In genomic region chr10:73969224-73969811, GRCh38 we compare ENCODE assay signal across 19 cellular contexts. TPM values are rescaled to one million over a fixed set of nuclear protein-coding genes. Genes with fewer than 3 reads are reported as not detected.
DNase-seq lines count a peak whose midpoint lies in the region; ATAC-seq and TF ChIP-seq lines count a peak whose summit lies in the region.
"Had no signal": no experiment of that assay in that cellular context is flagged by ENCODE, and none has a peak within 500 bp of the region (broad histone marks: within the 10 kb centered on the region; RNA-seq: fewer than 3 reads in every experiment).

No MANE protein-coding gene starts in this region.

- H3K9me3 ChIP-seq in breast epithelium (no peaks in the 10 kb centered on the region), mammary epithelial cell (replicated peaks; ENCODE audit: insufficient read depth, low read length) (no peaks in the 10 kb centered on the region), muscle layer of colon (ENCODE audit: low read length) (no peaks in the 10 kb centered on the region), tibial nerve (no peaks in the 10 kb centered on the region)
- H3K9me3 ChIP-seq: A549, psoas muscle, upper lobe of left lung had no signal

- dilution Hi-C loops in mammary epithelial cell (cut with HindIII; ENCODE audit: low sequenced_read_pairs), result loop anchor here (5.0 kb wide), 3 partner anchors 43 to 103 kb away; no protein-coding TSS in a partner anchor

- DNase-seq in MCF 10A (ENCODE audit: unreplicated experiment) (peak; percentile 89), breast epithelium (ENCODE audit: low spot score in 2 of 2) (no peak), mammary epithelial cell (peak; percentile 38), tibial nerve (ENCODE audit: low spot score in 2 of 2) (no peak)
- DNase-seq: caudate nucleus, GDM1, glutamatergic neuron, kidney glomerular epithelial cell, NCI-H1417 treated with DMSO at 0.1 percent for 48 hours, psoas muscle, T-helper 1 cell had no signal

- H2AFZ ChIP-seq in mammary epithelial cell (ENCODE audit: low read depth, low read length), result peak overlapping the region; percentile 42

- no peak overlapping the region for H3K4me2 ChIP-seq in mammary epithelial cell (ENCODE audit: insufficient read depth, low read depth, low read length)
- H3K4me2 ChIP-seq: A549 had no signal

- H3K4me1 Mint-ChIP-seq in MCF 10A (ENCODE audit: insufficient read depth, unreplicated experiment), result peaks cover 17% of the 10 kb centered on the region

- H3K4me3 Mint-ChIP-seq in MCF 10A (ENCODE audit: unreplicated experiment), result no peak overlapping the region
- H3K4me3 Mint-ChIP-seq: activated naive CD4-positive, alpha-beta T cell treated with anti-CD3 and anti-CD28 coated beads, Interleukin-2, amount 50 U/mL, for 24 hours had no signal

- no peaks in the 10 kb centered on the region for H3K79me2 ChIP-seq in mammary epithelial cell (ENCODE audit: insufficient read depth, low read length)

- no peak for TF ChIP-seq EP300 in tibial nerve (IDR thresholded peaks at IDR 0.05)

- CTCF ChIA-PET in MCF 10A (lab: Yijun Ruan, JAX), result interaction anchor here (0.6 to 1.7 kb wide), 2 partner anchors 12 to 82 kb away, joined by 3 to 6 read pairs; no protein-coding TSS in a partner anchor
- CTCF ChIA-PET in mammary epithelial cell (lab: Charles Lee; ENCODE audit: low non-redundant PET), result no interaction called here

- no peaks in the 10 kb centered on the region for H4K20me1 ChIP-seq in mammary epithelial cell (ENCODE audit: insufficient read depth, low read length)

- no peak overlapping the region for H3K4me3 ChIP-seq in breast epithelium
- H3K4me3 ChIP-seq in mammary epithelial cell (replicated peaks in 1 of 3; ENCODE audit: insufficient read depth in 1 of 3, low read depth in 2 of 3, low read length in 3 of 3), result no peak overlapping the region
- no peak overlapping the region for H3K4me3 ChIP-seq in muscle layer of colon (ENCODE audit: low read depth in 1 of 2, low read length in 2 of 2)
- H3K4me3 ChIP-seq in tibial nerve, result no peak overlapping the region
- H3K4me3 ChIP-seq: A549, psoas muscle, upper lobe of left lung had no signal

- ATAC-seq in GM18517 (IDR thresholded peaks at IDR 0.05; ENCODE audit: unreplicated experiment) (no peak), GM18498 (IDR thresholded peaks at IDR 0.05; ENCODE audit: unreplicated experiment) (no peak), GM18861 (IDR thresholded peaks at IDR 0.05; ENCODE audit: unreplicated experiment) (no peak)
- ATAC-seq: A549; activated CD4-positive, CD25-positive, alpha-beta regulatory T cell treated with anti-CD3 and anti-CD28 coated beads, Interleukin-2, amount 50 U/mL, for 24 hours; psoas muscle had no signal

- intact Hi-C loops in MCF 10A (cut with micrococcal nuclease), result no loop called here
- intact Hi-C loops in breast epithelium (cut with DNase I; ENCODE audit: low total_unique reads), result no loop called here
- intact Hi-C loops in mammary epithelial cell (cut with micrococcal nuclease), result no loop called here

- no peaks in the 10 kb centered on the region for H3K4me1 ChIP-seq in breast epithelium
- peaks cover 24% of the 10 kb centered on the region for H3K4me1 ChIP-seq in mammary epithelial cell (ENCODE audit: insufficient read depth, low read length)
- H3K4me1 ChIP-seq in muscle layer of colon (ENCODE audit: insufficient read depth, low read length), result peaks cover 43% of the 10 kb centered on the region
- peaks cover 0 to 33% (median 6%) of the 10 kb centered on the region in 4 donors for H3K4me1 ChIP-seq in tibial nerve

- TF ChIP-seq POLR2A in breast epithelium (IDR thresholded peaks at IDR 0.05), result no peak
- no peak for TF ChIP-seq POLR2A in tibial nerve (IDR thresholded peaks at IDR 0.05)

- H3K27ac Mint-ChIP-seq in MCF 10A (ENCODE audit: low read depth, unreplicated experiment), result peak overlapping the region; percentile 67
- H3K27ac Mint-ChIP-seq: activated naive CD4-positive, alpha-beta T cell treated with anti-CD3 and anti-CD28 coated beads, Interleukin-2, amount 50 U/mL, for 24 hours had no signal

- TF ChIP-seq CTCF in MCF 10A (IDR thresholded peaks at IDR 0.05; ENCODE audit: unreplicated experiment), result no peak
- no peak for TF ChIP-seq CTCF in breast epithelium (IDR thresholded peaks at IDR 0.05)
- no peak for TF ChIP-seq CTCF in mammary epithelial cell (conservative IDR thresholded peaks at IDR 0.05 in 1 of 2, IDR thresholded peaks at IDR 0.05 in 1 of 2; ENCODE audit: extremely low read depth in 1 of 2, insufficient read depth in 1 of 2, low read depth in 1 of 2, low read length in 2 of 2)
- TF ChIP-seq CTCF in tibial nerve (IDR thresholded peaks at IDR 0.05), result no peak

- BruUV-seq in MCF 10A (replicated peaks; lab: Mats Ljungman, UMichigan) (no TSS peak), mammary epithelial cell (replicated peaks; lab: Mats Ljungman, UMichigan) (no TSS peak)

- no peak overlapping the region for H3K9ac ChIP-seq in mammary epithelial cell (ENCODE audit: insufficient read depth, low read length)
- no peak overlapping the region for H3K9ac ChIP-seq in muscle layer of colon (ENCODE audit: low read length)

- H3K36me3 Mint-ChIP-seq in MCF 10A (ENCODE audit: insufficient read depth, unreplicated experiment), result no peaks in the 10 kb centered on the region
- H3K36me3 Mint-ChIP-seq: activated naive CD4-positive, alpha-beta T cell treated with anti-CD3 and anti-CD28 coated beads, Interleukin-2, amount 50 U/mL, for 24 hours had no signal

- POLR2A ChIA-PET in MCF 10A (lab: Yijun Ruan, JAX), result interaction anchor here (0.9 kb wide), 1 partner anchor 43 kb away, joined by 3 read pairs; no protein-coding TSS in a partner anchor

- in situ Hi-C loops in mammary epithelial cell (cut with MboI; ENCODE audit: low sequenced_read_pairs in 2 of 2), result no loop called here

- H3K27ac ChIP-seq in breast epithelium (no peak overlapping the region), mammary epithelial cell (ENCODE audit: insufficient read depth, low read depth, low read length) (no peak overlapping the region), muscle layer of colon (ENCODE audit: low read depth, low read length) (peak overlapping the region; percentile 35), tibial nerve (no peak overlapping the region)
- H3K27ac ChIP-seq: psoas muscle, upper lobe of left lung had no signal

- H3K27me3 ChIP-seq in breast epithelium, result no peaks in the 10 kb centered on the region
- no peaks in the 10 kb centered on the region for H3K27me3 ChIP-seq in mammary epithelial cell (ENCODE audit: insufficient read depth, low read length)
- no peaks in the 10 kb centered on the region for H3K27me3 ChIP-seq in muscle layer of colon (ENCODE audit: control insufficient read depth in 1 of 2, insufficient read depth in 2 of 2, low read length in 2 of 2)
- no peaks in the 10 kb centered on the region for H3K27me3 ChIP-seq in tibial nerve
- H3K27me3 ChIP-seq: upper lobe of left lung had no signal

- WGBS in mammary epithelial cell (ENCODE audit: low coverage, missing lambda C conversion rate), result 69% methylated on average over 5 of the region's 5 CpGs
- WGBS in tibial nerve, 2 donors, result 77 to 86% methylated on average over 5 of the region's 5 CpGs

- H3K36me3 ChIP-seq in breast epithelium (no peaks in the 10 kb centered on the region), mammary epithelial cell (ENCODE audit: insufficient read depth, low read length) (no peaks in the 10 kb centered on the region), muscle layer of colon (ENCODE audit: insufficient read depth, low read length) (no peaks in the 10 kb centered on the region), tibial nerve (no peaks in the 10 kb centered on the region)
- H3K36me3 ChIP-seq: upper lobe of left lung had no signal

- no peaks in the 10 kb centered on the region for H3K9me3 Mint-ChIP-seq in MCF 10A (ENCODE audit: unreplicated experiment)
- H3K9me3 Mint-ChIP-seq: activated naive CD4-positive, alpha-beta T cell treated with anti-CD3 and anti-CD28 coated beads, Interleukin-2, amount 50 U/mL, for 24 hours had no signal

- no peaks in the 10 kb centered on the region for H3K27me3 Mint-ChIP-seq in MCF 10A (ENCODE audit: insufficient read depth, unreplicated experiment)
- H3K27me3 Mint-ChIP-seq: activated naive CD4-positive, alpha-beta T cell treated with anti-CD3 and anti-CD28 coated beads, Interleukin-2, amount 50 U/mL, for 24 hours had no signal

RNA-seq across cellular contexts. Expression of gene VCL, which starts 28.6 kb away (rescaled TPM):
- total RNA-seq in MCF 10A (2022), result 90.2 and 90.9 TPM in 2 replicates
- total RNA-seq in breast epithelium, result 10 to 100 TPM; 73.1 to 95.0 (median 77.6) TPM
- total RNA-seq in mammary epithelial cell, result 100 to 1,000 TPM; 136 to 172 TPM
- polyA plus RNA-seq in mammary epithelial cell, result 70.9 TPM
- 222 TPM for polyA minus RNA-seq in mammary epithelial cell
- 100 to 1,000 TPM in 2 of 4 donors, 10 to 100 TPM in 2; 99.2 to 120 (median 106) TPM for total RNA-seq in tibial nerve

RNA-seq across cellular contexts. Expression of gene PLAU, which starts 58.4 kb away (rescaled TPM):
- 17.3 and 30.6 TPM in 2 replicates for total RNA-seq in MCF 10A (2022)
- 10 to 100 TPM in 1 of 3 donors, 1 to 10 TPM in 2; 4.2 to 11.0 (median 5.2) TPM for total RNA-seq in breast epithelium
- total RNA-seq in mammary epithelial cell, result 100 to 1,000 TPM in 1 of 2 donors, 10 to 100 TPM in 1; 85.7 to 712 TPM
- polyA plus RNA-seq in mammary epithelial cell, result 269 TPM
- polyA minus RNA-seq in mammary epithelial cell, result 274 TPM
- total RNA-seq in tibial nerve, result 1 to 10 TPM; 2.5 to 7.8 (median 3.5) TPM

Comparison
In these comparisons a context has a peak if more than half of its experiments do, and no peak if none do; other contexts are left out.
1. DNase-seq: peak in MCF 10A (single experiment) and mammary epithelial cell (single experiment); none in breast epithelium (0 of 2) and tibial nerve (0 of 2).